13 cellular contexts compared by ENCODE assay signal in the genomic region with DNA sequence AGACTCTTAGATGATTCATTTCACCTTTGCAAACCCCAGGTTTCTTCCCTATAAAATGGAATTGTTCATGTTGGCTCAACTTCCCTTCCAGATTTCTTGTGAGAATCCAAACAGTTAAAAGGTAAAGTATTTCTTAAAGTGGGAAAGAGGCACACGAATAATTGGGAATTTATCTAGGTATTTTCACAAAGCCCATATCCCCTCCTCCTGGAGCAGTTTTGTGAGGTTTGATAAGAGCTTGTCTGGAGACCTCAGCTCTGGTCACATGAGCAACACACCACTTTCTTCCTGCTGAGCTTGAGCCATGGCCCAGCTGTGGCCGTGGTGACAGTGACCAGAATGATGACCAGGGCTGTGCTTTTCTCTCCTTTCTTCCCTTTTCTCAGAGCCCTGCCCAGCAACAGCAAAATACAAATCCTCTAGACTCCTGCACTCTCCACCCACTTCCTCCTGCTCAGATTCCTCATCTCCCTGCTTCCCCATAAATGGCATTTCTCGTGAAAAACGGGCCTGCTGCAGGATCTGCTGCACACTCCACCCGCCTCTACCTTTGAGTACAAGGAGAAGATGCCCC.
DNase-seq lines count a peak whose midpoint lies in the region; ATAC-seq and TF ChIP-seq lines count a peak whose summit lies in the region.
"Had no signal": no experiment of that assay in that cellular context is flagged by ENCODE, and none has a peak within 500 bp of the region (broad histone marks: within the 10 kb centered on the region; RNA-seq: fewer than 3 reads in every experiment).

No MANE protein-coding gene starts in this region.

- H2AFZ ChIP-seq in IMR-90 (replicated peaks; ENCODE audit: low read length, poor library complexity), result peak overlapping the region; percentile 76

- H3K4me3 ChIP-seq in IMR-90 (ENCODE audit: insufficient read depth, low read depth, low read length) (no peak overlapping the region), adrenal gland (no peak overlapping the region), HAP-1 (no peak overlapping the region)
- H3K4me3 ChIP-seq: body of pancreas had no signal

- POLR2A ChIA-PET in IMR-90 (lab: Charles Lee; ENCODE audit: unreplicated experiment), result no interaction called here

- H2BK20ac ChIP-seq in IMR-90 (ENCODE audit: low read depth, low read length), result no peak overlapping the region

- H3K56ac ChIP-seq in IMR-90 (ENCODE audit: extremely low read depth, insufficient read depth, low read length), result no peak overlapping the region

- no peak overlapping the region for H4K91ac ChIP-seq in IMR-90 (ENCODE audit: insufficient read depth, low read depth, low read length)

- H4K20me1 ChIP-seq in IMR-90 (ENCODE audit: insufficient read depth, low read length), result no peaks in the 10 kb centered on the region

- no peak overlapping the region for H3K4me2 ChIP-seq in IMR-90 (ENCODE audit: low read depth, low read length)

- in situ Hi-C loops in IMR-90 (cut with MboI; ENCODE audit: low sequenced_read_pairs) (no loop called here), HAP-1 (cut with MboI; ENCODE audit: low sequenced_read_pairs) (loop anchor here (5.0 kb wide), 1 partner anchor 195 kb away; no protein-coding TSS in a partner anchor)

- H3K79me1 ChIP-seq in IMR-90 (ENCODE audit: low read depth in 1 of 2, low read length in 2 of 2), result no peaks in the 10 kb centered on the region

- no peak overlapping the region; the same call in 1 of the 2 replicates for H4K5ac ChIP-seq in IMR-90 (ENCODE audit: low read depth, low read length)

- H3K36me3 ChIP-seq in IMR-90 (ENCODE audit: control insufficient read depth, insufficient read depth, low read length) (no peaks in the 10 kb centered on the region), adrenal gland (replicated peaks in 1 of 2) (no peaks in the 10 kb centered on the region), HAP-1 (replicated peaks) (no peaks in the 10 kb centered on the region)

- WGBS in IMR-90 (ENCODE audit: extremely low coverage in 2 of 2, insufficient read length in 1 of 2), 2 experiments, result no CpG with 5 or more reads among the region's 5 CpGs
- WGBS in adrenal gland, 4 donors, result 38 to 58% (median 52%) methylated on average over 5 of the region's 5 CpGs

- no peaks in the 10 kb centered on the region for H3K9me1 ChIP-seq in IMR-90 (ENCODE audit: insufficient read depth, low read length)

- no peak for DNase-seq in IMR-90
- DNase-seq in adrenal gland, result peak; percentile 27 to 66 (median 36)
- peak; percentile 72 for DNase-seq in islet precursor cell
- peak; percentile 63 for DNase-seq in putamen (ENCODE audit: low spot score)
- no peak for DNase-seq in HAP-1 (ENCODE audit: low spot score in 2 of 2)
- no peak for DNase-seq in inferior parietal cortex (ENCODE audit: extremely low spot score)
- DNase-seq: activated CD4-positive, alpha-beta T cell treated with anti-CD3 and anti-CD28 coated beads, Interleukin-2, amount 10 ng/mL, durations not matched to agents 7 days and 5 days; NCI-H2029 treated with DMSO at 0.1 percent for 48 hours; T-helper 1 cell had no signal

- TF ChIP-seq CTCF in IMR-90 (conservative IDR thresholded peaks at IDR 0.05; ENCODE audit: low read depth, low read length) (no peak), adrenal gland (IDR thresholded peaks at IDR 0.05) (no peak)

- H3K9ac ChIP-seq in IMR-90 (ENCODE audit: low read depth, low read length), result no peak overlapping the region

- no peak overlapping the region for H2BK15ac ChIP-seq in IMR-90 (ENCODE audit: low read depth, low read length)

- ATAC-seq in IMR-90 (ENCODE audit: low read depth), result peak; percentile 32
- ATAC-seq in HG03108 (IDR thresholded peaks at IDR 0.05; ENCODE audit: unreplicated experiment), result no peak
- ATAC-seq in GM18909 (IDR thresholded peaks at IDR 0.05; ENCODE audit: poor library complexity, unreplicated experiment), result no peak
- ATAC-seq: activated T-helper 17 cell treated with anti-CD3 and anti-CD28 coated beads, Interleukin-2, amount 50 U/mL, for 72 hours; body of pancreas had no signal

- no peak overlapping the region for H3K23ac ChIP-seq in IMR-90 (ENCODE audit: low read depth, low read length)

- dilution Hi-C loops in IMR-90 (cut with HindIII; ENCODE audit: low sequenced_read_pairs, unreplicated experiment), result no loop called here

- H3K4ac ChIP-seq in IMR-90 (ENCODE audit: low read depth, low read length), result 0 out of 2 replicates have a peak overlapping the region, but pooled peaks have one; percentile 40

- H3K9me3 ChIP-seq in IMR-90 (ENCODE audit: control insufficient read depth, insufficient read depth, low read length) (no peaks in the 10 kb centered on the region), adrenal gland (replicated peaks in 1 of 3) (no peaks in the 10 kb centered on the region), HAP-1 (no peaks in the 10 kb centered on the region)
- H3K9me3 ChIP-seq: body of pancreas had no signal

- no peak for TF ChIP-seq RAD21 in IMR-90 (IDR thresholded peaks at IDR 0.05; ENCODE audit: low read length)

- H3K27ac ChIP-seq in IMR-90 (ENCODE audit: insufficient read depth, low read length), result no peak overlapping the region
- peak overlapping the region in 1 of 5 donors; percentile 44 for H3K27ac ChIP-seq in adrenal gland
- H3K27ac ChIP-seq: body of pancreas had no signal

- H2AK9ac ChIP-seq in IMR-90 (replicated peaks; ENCODE audit: low read depth, low read length, poor library complexity), result no peak overlapping the region

- no TSS peak for BruUV-seq in IMR-90 (replicated peaks; lab: Mats Ljungman, UMichigan)

- H3K27me3 ChIP-seq in IMR-90 (ENCODE audit: control insufficient read depth, insufficient read depth, low read length) (peaks cover 10% of the 10 kb centered on the region), adrenal gland (no peaks in the 10 kb centered on the region), HAP-1 (ENCODE audit: low read depth) (no peaks in the 10 kb centered on the region)
- H3K27me3 ChIP-seq: body of pancreas had no signal

- no peak overlapping the region for H4K8ac ChIP-seq in IMR-90 (ENCODE audit: low read depth in 2 of 2, low read length in 2 of 2)

- CTCF ChIA-PET in IMR-90 (lab: Yijun Ruan, JAX), result no interaction called here

- H3K14ac ChIP-seq in IMR-90 (replicated peaks; ENCODE audit: low read depth, low read length), result no peak overlapping the region

- no peak overlapping the region for H2BK5ac ChIP-seq in IMR-90 (ENCODE audit: low read depth, low read length, poor library complexity, severe bottlenecking)

- intact Hi-C loops in IMR-90 (cut with micrococcal nuclease) (loop anchor here (5.0 kb wide), 1 partner anchor 95 kb away; no protein-coding TSS in a partner anchor), adrenal gland (cut with DNase I) (loop anchor here in 1 of 2 donors (10.0 kb wide), 1 partner anchor 202 kb away; no protein-coding TSS in a partner anchor)

- no peak overlapping the region for H2AK5ac ChIP-seq in IMR-90 (ENCODE audit: low read depth, low read length)

- TF ChIP-seq POLR2A in IMR-90 (IDR thresholded peaks at IDR 0.05; ENCODE audit: low read depth, low read length) (no peak), adrenal gland (IDR thresholded peaks at IDR 0.05) (no peak)

- H3K18ac ChIP-seq in IMR-90 (ENCODE audit: low read depth, low read length), result no peak overlapping the region

- peaks cover 2% of the 10 kb centered on the region; the same call in 1 of the 2 replicates for H3K4me1 ChIP-seq in IMR-90 (ENCODE audit: control insufficient read depth, insufficient read depth, low read length)
- peaks cover 0 to 7% of the 10 kb centered on the region in 2 donors for H3K4me1 ChIP-seq in adrenal gland (replicated peaks in 1 of 2)
- H3K4me1 ChIP-seq in HAP-1, result no peaks in the 10 kb centered on the region
- H3K4me1 ChIP-seq: body of pancreas had no signal

- H2BK120ac ChIP-seq in IMR-90 (ENCODE audit: low read depth, low read length), result no peak overlapping the region

TF ChIP-seq in IMR-90, 13 proteins besides CTCF, POLR2A, EP300 and RAD21:
- TF ChIP-seq, protein P1, sequence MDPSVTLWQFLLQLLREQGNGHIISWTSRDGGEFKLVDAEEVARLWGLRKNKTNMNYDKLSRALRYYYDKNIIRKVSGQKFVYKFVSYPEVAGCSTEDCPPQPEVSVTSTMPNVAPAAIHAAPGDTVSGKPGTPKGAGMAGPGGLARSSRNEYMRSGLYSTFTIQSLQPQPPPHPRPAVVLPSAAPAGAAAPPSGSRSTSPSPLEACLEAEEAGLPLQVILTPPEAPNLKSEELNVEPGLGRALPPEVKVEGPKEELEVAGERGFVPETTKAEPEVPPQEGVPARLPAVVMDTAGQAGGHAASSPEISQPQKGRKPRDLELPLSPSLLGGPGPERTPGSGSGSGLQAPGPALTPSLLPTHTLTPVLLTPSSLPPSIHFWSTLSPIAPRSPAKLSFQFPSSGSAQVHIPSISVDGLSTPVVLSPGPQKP (IDR thresholded peaks at IDR 0.05; ENCODE audit: borderline replicate concordance, low read depth, low read length), result no peak
- TF ChIP-seq CHD1 (IDR thresholded peaks at IDR 0.05; ENCODE audit: low read depth, low read length), result no peak
- TF ChIP-seq MXI1 (IDR thresholded peaks at IDR 0.05; ENCODE audit: borderline replicate concordance, low read depth, low read length), result no peak
- TF ChIP-seq, protein P2, sequence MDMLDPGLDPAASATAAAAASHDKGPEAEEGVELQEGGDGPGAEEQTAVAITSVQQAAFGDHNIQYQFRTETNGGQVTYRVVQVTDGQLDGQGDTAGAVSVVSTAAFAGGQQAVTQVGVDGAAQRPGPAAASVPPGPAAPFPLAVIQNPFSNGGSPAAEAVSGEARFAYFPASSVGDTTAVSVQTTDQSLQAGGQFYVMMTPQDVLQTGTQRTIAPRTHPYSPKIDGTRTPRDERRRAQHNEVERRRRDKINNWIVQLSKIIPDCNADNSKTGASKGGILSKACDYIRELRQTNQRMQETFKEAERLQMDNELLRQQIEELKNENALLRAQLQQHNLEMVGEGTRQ (IDR thresholded peaks at IDR 0.05; ENCODE audit: low read depth, low read length), result no peak
- TF ChIP-seq NFE2L2 (IDR thresholded peaks at IDR 0.05; ENCODE audit: low read depth, low read length), result no peak
- no peak for TF ChIP-seq BHLHE40 (IDR thresholded peaks at IDR 0.05; ENCODE audit: low read depth, low read length)
- no peak for TF ChIP-seq MAFK (IDR thresholded peaks at IDR 0.05; ENCODE audit: low read depth, low read length)
- no peak for TF ChIP-seq CEBPB (IDR thresholded peaks at IDR 0.05; ENCODE audit: low read depth, low read length)
- no peak for TF ChIP-seq SMC3 (IDR thresholded peaks at IDR 0.05; ENCODE audit: low read depth, low read length)
- no peak for TF ChIP-seq MAZ (IDR thresholded peaks at IDR 0.05; ENCODE audit: borderline replicate concordance, low read depth, low read length)
- no peak for TF ChIP-seq RCOR1 (IDR thresholded peaks at IDR 0.05; ENCODE audit: insufficient replicate concordance, low read length)
- TF ChIP-seq FOS (IDR thresholded peaks at IDR 0.05; ENCODE audit: low read depth, low read length), result no peak
- no peak for TF ChIP-seq RFX5 (IDR thresholded peaks at IDR 0.05; ENCODE audit: low read depth, low read length)

Comparison
In these comparisons a context has a peak if more than half of its experiments do, and no peak if none do; other contexts are left out.
1. DNase-seq: peak in adrenal gland (7 of 7), islet precursor cell (single experiment) and putamen (single experiment); none in IMR-90 (single experiment), HAP-1 (0 of 2) and inferior parietal cortex (single experiment).